In the genomic region with DNA sequence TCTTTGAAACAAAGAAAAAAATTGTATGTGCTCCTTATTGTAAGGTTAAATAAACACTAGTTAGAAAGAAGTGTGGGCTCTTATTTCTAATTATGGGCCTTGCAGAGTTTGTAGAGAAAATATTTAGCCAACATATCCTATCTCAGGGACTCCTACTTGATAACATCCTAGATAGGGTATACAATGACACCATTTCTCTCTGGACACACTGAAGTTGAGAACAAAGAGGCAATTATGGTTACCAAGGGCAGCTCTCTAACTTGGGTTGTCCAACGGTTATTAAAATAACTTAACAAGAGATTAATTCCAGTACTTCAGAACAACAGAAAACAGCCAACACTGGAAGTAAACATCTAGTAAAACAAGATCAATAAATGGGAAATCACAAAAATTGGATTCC, we compare ENCODE assay signal across 33 cellular contexts.
"Had no signal": no experiment of that assay in that cellular context is flagged by ENCODE, and none has a peak within 500 bp of the region (broad histone marks: within the 10 kb centered on the region; RNA-seq: fewer than 3 reads in every experiment).

No MANE protein-coding gene starts in this region.

- H3K9me3 Mint-ChIP-seq: activated B cell treated with CpG ODN at 0.5 μM for 24 hours; activated CD4-positive, alpha-beta memory T cell treated with anti-CD3 and anti-CD28 coated beads for 36 hours; activated CD4-positive, alpha-beta T cell treated with anti-CD3 and anti-CD28 coated beads, Interleukin-2, amount 10 ng/mL, durations not matched to agents 24 days and 14 days; activated naive CD4-positive, alpha-beta T cell treated with anti-CD3 and anti-CD28 coated beads for 36 hours; activated T-cell treated with anti-CD3 and anti-CD28 coated beads, Interleukin-2, amount 50 U/mL, for 4 hours; activated T-helper 1 cell treated with anti-CD3 and anti-CD28 coated beads, Interleukin-12 subunit alpha, Interleukin-12 subunit beta, Interleukin-2, Interleukin-4 antibody, amounts not matched to agents 30 ng/mL and 10 ng/mL and 1 ng/mL, durations not matched to agents 14 hours and 24 hours and 36 hours; activated T-helper 17 cell treated with anti-CD3 and anti-CD28 coated beads, Interleukin-2, amount 50 U/mL, for 72 hours; T-helper 1 cell treated with Interleukin-12 subunit alpha and Interleukin-12 subunit beta and Interleukin-4 antibody, amounts not matched to agents 30 μg/mL and 1 μg/mL, for 36 hours; T-helper 2 cell treated with Interferon-gamma antibody and Interleukin-4, amounts not matched to agents 5 μg/mL and 100 μg/mL, for 36 hours had no signal

- H3K27me3 ChIP-seq: adrenal gland, body of pancreas, brain microvascular endothelial cell, breast epithelium had no signal

- H3K27me3 Mint-ChIP-seq: activated B cell treated with CpG ODN at 0.5 μM for 24 hours; activated CD4-positive, alpha-beta memory T cell treated with anti-CD3 and anti-CD28 coated beads for 36 hours; activated CD4-positive, alpha-beta T cell treated with anti-CD3 and anti-CD28 coated beads, Interleukin-2, amount 10 ng/mL, durations not matched to agents 24 days and 14 days; activated CD8-positive, alpha-beta T cell treated with anti-CD3 and anti-CD28 coated beads for 36 hours; activated naive CD8-positive, alpha-beta T cell treated with anti-CD3 and anti-CD28 coated beads for 36 hours; activated T-helper 17 cell treated with anti-CD3 and anti-CD28 coated beads, Interleukin-2, amount 50 U/mL, for 72 hours had no signal

- H3K9me3 ChIP-seq: adrenal gland, body of pancreas, breast epithelium had no signal

- H3K27ac Mint-ChIP-seq: activated B cell treated with CpG ODN at 0.5 μM for 24 hours; activated CD4-positive, alpha-beta memory T cell treated with anti-CD3 and anti-CD28 coated beads for 36 hours; activated CD4-positive, alpha-beta T cell treated with anti-CD3 and anti-CD28 coated beads, Interleukin-2, amount 10 ng/mL, durations not matched to agents 24 days and 14 days; activated CD8-positive, alpha-beta T cell treated with anti-CD3 and anti-CD28 coated beads for 36 hours; activated naive CD4-positive, alpha-beta T cell treated with anti-CD3 and anti-CD28 coated beads for 36 hours; activated naive CD4-positive, alpha-beta T cell treated with anti-CD3 and anti-CD28 coated beads, Interleukin-2, amount 50 U/mL, for 72 hours; activated naive CD8-positive, alpha-beta T cell treated with anti-CD3 and anti-CD28 coated beads for 36 hours; activated T-cell treated with anti-CD3 and anti-CD28 coated beads, Interleukin-2, amount 50 U/mL, for 72 hours; activated T-helper 1 cell treated with anti-CD3 and anti-CD28 coated beads, Interleukin-12 subunit alpha, Interleukin-12 subunit beta, Interleukin-2, Interleukin-4 antibody, amounts not matched to agents 30 ng/mL and 10 ng/mL and 1 ng/mL, durations not matched to agents 14 hours and 24 hours and 36 hours; activated T-helper 17 cell treated with anti-CD3 and anti-CD28 coated beads, Interleukin-2, amount 50 U/mL, for 72 hours; T-helper 1 cell treated with Interleukin-12 subunit alpha and Interleukin-12 subunit beta and Interleukin-4 antibody, amounts not matched to agents 30 μg/mL and 1 μg/mL, for 36 hours; T-helper 2 cell treated with Interferon-gamma antibody and Interleukin-4, amounts not matched to agents 5 μg/mL and 100 μg/mL, for 36 hours had no signal

- H3K4me1 Mint-ChIP-seq: activated B cell treated with CpG ODN at 0.5 μM for 24 hours; activated CD4-positive, alpha-beta T cell treated with anti-CD3 and anti-CD28 coated beads, Interleukin-2, amount 10 ng/mL, durations not matched to agents 24 days and 14 days; activated naive CD8-positive, alpha-beta T cell treated with anti-CD3 and anti-CD28 coated beads for 36 hours; activated T-helper 17 cell treated with anti-CD3 and anti-CD28 coated beads, Interleukin-2, amount 50 U/mL, for 72 hours had no signal

- H3K36me3 Mint-ChIP-seq: activated CD4-positive, alpha-beta memory T cell treated with anti-CD3 and anti-CD28 coated beads for 36 hours; activated naive CD4-positive, alpha-beta T cell treated with anti-CD3 and anti-CD28 coated beads, Interleukin-2, amount 50 U/mL, for 72 hours; activated naive CD8-positive, alpha-beta T cell treated with anti-CD3 and anti-CD28 coated beads for 36 hours had no signal

- DNase-seq: activated B cell treated with CpG ODN at 0.5 μM for 24 hours; activated CD4-positive, alpha-beta memory T cell treated with anti-CD3 and anti-CD28 coated beads for 36 hours; activated CD4-positive, alpha-beta T cell treated with anti-CD3 and anti-CD28 coated beads for 4 hours; activated CD4-positive, alpha-beta T cell treated with anti-CD3 and anti-CD28 coated beads, Interleukin-2, amount 10 ng/mL, durations not matched to agents 24 days and 14 days; activated CD4-positive, alpha-beta T cell treated with anti-CD3 and anti-CD28 coated beads, Interleukin-2, amount 50 U/mL, for 1 hour; activated CD4-positive, alpha-beta T cell treated with anti-CD3 and anti-CD28 coated beads, Interleukin-2, amount 50 U/mL, for 4 hours; activated CD4-positive, CD25-positive, alpha-beta regulatory T cell treated with anti-CD3 and anti-CD28 coated beads, Interleukin-2, amount 50 U/mL, for 72 hours; activated CD8-positive, alpha-beta memory T cell treated with anti-CD3 and anti-CD28 coated beads, Interleukin-2, amount 50 U/mL, for 4 hours; activated CD8-positive, alpha-beta T cell treated with anti-CD3 and anti-CD28 coated beads for 36 hours; activated effector memory CD4-positive, alpha-beta T cell treated with anti-CD3 and anti-CD28 coated beads, Interleukin-2, amount 50 U/mL, for 16 hours; activated gamma-delta T cell treated with Interleukin-2 at 50 U/mL for 16 hours; activated naive CD4-positive, alpha-beta T cell; activated naive CD4-positive, alpha-beta T cell treated with anti-CD3 and anti-CD28 coated beads for 36 hours; activated naive CD4-positive, alpha-beta T cell treated with anti-CD3 and anti-CD28 coated beads, Interleukin-2, amount 50 U/mL, for 16 hours; activated naive CD8-positive, alpha-beta T cell treated with anti-CD3 and anti-CD28 coated beads for 36 hours; activated T-cell treated with anti-CD3 and anti-CD28 coated beads for 4 hours; activated T-cell treated with anti-CD3 and anti-CD28 coated beads, Interleukin-2, amount 50 U/mL, for 1 hour; activated T-cell treated with anti-CD3 and anti-CD28 coated beads, Interleukin-2, amount 50 U/mL, for 4 hours; activated T-cell treated with anti-CD3 and anti-CD28 coated beads, Interleukin-2, amount 50 U/mL, for 72 hours; adrenal gland; amniotic stem cell; aorta; body of pancreas; brain microvascular endothelial cell; central memory CD4-positive, alpha-beta T cell; T-helper 2 cell; T-helper 9 cell had no signal

- H3K4me3 ChIP-seq: adrenal gland, body of pancreas, breast epithelium had no signal

- H3K4me1 ChIP-seq: body of pancreas, breast epithelium had no signal

- H3K36me3 ChIP-seq: adrenal gland, brain microvascular endothelial cell, breast epithelium had no signal

- H3K4me3 Mint-ChIP-seq: activated B cell treated with CpG ODN at 0.5 μM for 24 hours; activated CD4-positive, alpha-beta memory T cell treated with anti-CD3 and anti-CD28 coated beads for 36 hours; activated CD4-positive, alpha-beta T cell treated with anti-CD3 and anti-CD28 coated beads, Interleukin-2, amount 10 ng/mL, durations not matched to agents 24 days and 14 days; activated CD8-positive, alpha-beta T cell treated with anti-CD3 and anti-CD28 coated beads for 36 hours; activated naive CD4-positive, alpha-beta T cell treated with anti-CD3 and anti-CD28 coated beads for 36 hours; activated naive CD8-positive, alpha-beta T cell treated with anti-CD3 and anti-CD28 coated beads for 36 hours; activated T-cell treated with anti-CD3 and anti-CD28 coated beads, Interleukin-2, amount 50 U/mL, for 4 hours; activated T-cell treated with anti-CD3 and anti-CD28 coated beads, Interleukin-2, amount 50 U/mL, for 72 hours; activated T-helper 1 cell treated with anti-CD3 and anti-CD28 coated beads, Interleukin-12 subunit alpha, Interleukin-12 subunit beta, Interleukin-2, Interleukin-4 antibody, amounts not matched to agents 30 ng/mL and 10 ng/mL and 1 ng/mL, durations not matched to agents 14 hours and 24 hours and 36 hours; activated T-helper 17 cell treated with anti-CD3 and anti-CD28 coated beads, Interleukin-2, amount 50 U/mL, for 72 hours; T-helper 1 cell treated with Interleukin-12 subunit alpha and Interleukin-12 subunit beta and Interleukin-4 antibody, amounts not matched to agents 30 μg/mL and 1 μg/mL, for 36 hours; T-helper 2 cell treated with Interferon-gamma antibody and Interleukin-4, amounts not matched to agents 5 μg/mL and 100 μg/mL, for 36 hours had no signal
